ENCODE assay signal across 1 cellular context in genomic region chr2:6773007-6773693, GRCh38.
TF ChIP-seq lines count a peak whose summit lies in the region.

No MANE protein-coding gene starts in this region.

TF ChIP-seq in WTC11, 78 proteins besides CTCF, POLR2A, EP300 and RAD21 (continued from another document):
- TF ChIP-seq, protein P1, sequence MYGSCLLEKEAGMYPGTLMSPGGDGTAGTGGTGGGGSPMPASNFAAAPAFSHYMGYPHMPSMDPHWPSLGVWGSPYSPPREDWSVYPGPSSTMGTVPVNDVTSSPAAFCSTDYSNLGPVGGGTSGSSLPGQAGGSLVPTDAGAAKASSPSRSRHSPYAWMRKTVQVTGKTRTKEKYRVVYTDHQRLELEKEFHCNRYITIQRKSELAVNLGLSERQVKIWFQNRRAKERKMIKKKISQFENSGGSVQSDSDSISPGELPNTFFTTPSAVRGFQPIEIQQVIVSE (CRISPR knock-in tag; IDR thresholded peaks at IDR 0.05; ENCODE audit: borderline replicate concordance): no peak
- no peak for TF ChIP-seq SMAD4 (CRISPR knock-in tag; IDR thresholded peaks at IDR 0.05)
- TF ChIP-seq, protein P2, sequence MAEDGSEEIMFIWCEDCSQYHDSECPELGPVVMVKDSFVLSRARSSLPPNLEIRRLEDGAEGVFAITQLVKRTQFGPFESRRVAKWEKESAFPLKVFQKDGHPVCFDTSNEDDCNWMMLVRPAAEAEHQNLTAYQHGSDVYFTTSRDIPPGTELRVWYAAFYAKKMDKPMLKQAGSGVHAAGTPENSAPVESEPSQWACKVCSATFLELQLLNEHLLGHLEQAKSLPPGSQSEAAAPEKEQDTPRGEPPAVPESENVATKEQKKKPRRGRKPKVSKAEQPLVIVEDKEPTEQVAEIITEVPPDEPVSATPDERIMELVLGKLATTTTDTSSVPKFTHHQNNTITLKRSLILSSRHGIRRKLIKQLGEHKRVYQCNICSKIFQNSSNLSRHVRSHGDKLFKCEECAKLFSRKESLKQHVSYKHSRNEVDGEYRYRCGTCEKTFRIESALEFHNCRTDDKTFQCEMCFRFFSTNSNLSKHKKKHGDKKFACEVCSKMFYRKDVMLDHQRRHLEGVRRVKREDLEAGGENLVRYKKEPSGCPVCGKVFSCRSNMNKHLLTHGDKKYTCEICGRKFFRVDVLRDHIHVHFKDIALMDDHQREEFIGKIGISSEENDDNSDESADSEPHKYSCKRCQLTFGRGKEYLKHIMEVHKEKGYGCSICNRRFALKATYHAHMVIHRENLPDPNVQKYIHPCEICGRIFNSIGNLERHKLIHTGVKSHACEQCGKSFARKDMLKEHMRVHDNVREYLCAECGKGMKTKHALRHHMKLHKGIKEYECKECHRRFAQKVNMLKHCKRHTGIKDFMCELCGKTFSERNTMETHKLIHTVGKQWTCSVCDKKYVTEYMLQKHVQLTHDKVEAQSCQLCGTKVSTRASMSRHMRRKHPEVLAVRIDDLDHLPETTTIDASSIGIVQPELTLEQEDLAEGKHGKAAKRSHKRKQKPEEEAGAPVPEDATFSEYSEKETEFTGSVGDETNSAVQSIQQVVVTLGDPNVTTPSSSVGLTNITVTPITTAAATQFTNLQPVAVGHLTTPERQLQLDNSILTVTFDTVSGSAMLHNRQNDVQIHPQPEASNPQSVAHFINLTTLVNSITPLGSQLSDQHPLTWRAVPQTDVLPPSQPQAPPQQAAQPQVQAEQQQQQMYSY (CRISPR knock-in tag; IDR thresholded peaks at IDR 0.05): no peak
- no peak for TF ChIP-seq ZNF416 (CRISPR knock-in tag; IDR thresholded peaks at IDR 0.05)
- TF ChIP-seq PRRX2 (CRISPR knock-in tag; IDR thresholded peaks at IDR 0.05): no peak
- no peak for TF ChIP-seq FOXK1 (CRISPR knock-in tag; IDR thresholded peaks at IDR 0.05)
- TF ChIP-seq RORB (CRISPR knock-in tag; IDR thresholded peaks at IDR 0.05): no peak
